28 cellular contexts compared by ENCODE assay signal in the genomic region with DNA sequence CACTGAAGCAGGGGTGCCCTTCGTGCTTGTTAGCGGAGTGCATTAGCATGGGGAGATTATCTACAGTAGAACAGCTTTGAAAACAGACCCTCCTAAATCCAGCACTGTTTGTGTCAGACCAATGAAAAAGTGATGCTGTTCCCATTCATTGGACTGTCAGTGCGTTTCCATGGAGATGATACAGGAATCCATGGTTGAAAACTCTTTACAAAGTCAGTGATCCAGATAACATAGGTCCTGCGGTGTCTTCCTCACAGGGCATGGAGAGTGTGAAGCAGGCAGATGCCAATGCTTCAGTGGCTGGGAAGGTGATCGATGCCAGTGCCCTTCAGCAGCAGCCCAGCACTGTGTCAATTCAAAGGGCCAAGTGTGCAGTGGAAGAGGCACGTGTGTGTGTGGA.
DNase-seq lines count a peak whose midpoint lies in the region; ATAC-seq, FAIRE-seq and TF ChIP-seq lines count a peak whose summit lies in the region.
"Had no signal": no experiment of that assay in that cellular context is flagged by ENCODE, and none has a peak within 500 bp of the region (broad histone marks: within the 10 kb centered on the region; RNA-seq: fewer than 3 reads in every experiment).

No MANE protein-coding gene starts in this region.

- H3K4me3 ChIP-seq in K562 (no peak overlapping the region), trophoblast cell (ENCODE audit: low read depth, low read length) (no peak overlapping the region)
- H3K4me3 ChIP-seq: GM12878, GM23248, SJSA1 had no signal

- H3K9ac ChIP-seq in K562 (ENCODE audit: insufficient read depth in 1 of 2, low read depth in 2 of 2, low read length in 2 of 2) (no peak overlapping the region), trophoblast cell (ENCODE audit: low read length) (peak overlapping the region; percentile 27)
- H3K9ac ChIP-seq: GM23248, KMS-11 had no signal

- FAIRE-seq in K562 (lab: Jason Lieb, UNC), result peak; percentile 40
- FAIRE-seq: G401.6, GM12878 had no signal

- H3K4me3 Mint-ChIP-seq in glutamatergic neuron (ENCODE audit: unreplicated experiment), result no peak overlapping the region
- no peak overlapping the region for H3K4me3 Mint-ChIP-seq in activated CD4-positive, alpha-beta memory T cell treated with anti-CD3 and anti-CD28 coated beads, Interleukin-2, amount 10 ng/mL, durations not matched to agents 7 days and 5 days
- H3K4me3 Mint-ChIP-seq: CD4-positive, CD25-positive, alpha-beta regulatory T cell had no signal

- TF ChIP-seq POLR2A in K562 (conservative IDR thresholded peaks at IDR 0.05), result no peak

- H4K8ac ChIP-seq in trophoblast cell (ENCODE audit: low read depth, low read length), result no peak overlapping the region

- no peaks in the 10 kb centered on the region for H3K79me1 ChIP-seq in trophoblast cell (ENCODE audit: low read length)

- H3K27me3 ChIP-seq in K562 (ENCODE audit: control insufficient read depth in 2 of 2, insufficient read depth in 2 of 2, low read length in 2 of 2) (no peaks in the 10 kb centered on the region), trophoblast cell (ENCODE audit: insufficient read depth, low read length) (no peaks in the 10 kb centered on the region)
- H3K27me3 ChIP-seq: SJSA1 had no signal

- H3K4ac ChIP-seq in trophoblast cell (ENCODE audit: low read depth, low read length), result no peak overlapping the region

- ATAC-seq in K562 (no peak), HG02588 (IDR thresholded peaks at IDR 0.05; ENCODE audit: unreplicated experiment) (no peak)
- ATAC-seq: GM12878 had no signal

- H3K4me2 ChIP-seq in K562 (ENCODE audit: insufficient read depth, low read length) (no peak overlapping the region), trophoblast cell (ENCODE audit: low read length) (no peak overlapping the region)
- H3K4me2 ChIP-seq: KMS-11 had no signal

- TF ChIP-seq CTCF in K562 (IDR thresholded peaks at IDR 0.05 in 2 of 3, conservative IDR thresholded peaks at IDR 0.05 in 1 of 3; ENCODE audit: insufficient read depth in 2 of 3, low read depth in 1 of 3, low read length in 3 of 3) (no peak), glutamatergic neuron (IDR thresholded peaks at IDR 0.05; ENCODE audit: partially characterized antibody, unreplicated experiment) (no peak)

- H3K27ac ChIP-seq in K562 (ENCODE audit: extremely low read depth, low read depth, low read length) (no peak overlapping the region), trophoblast cell (ENCODE audit: low read depth, low read length) (no peak overlapping the region)
- H3K27ac ChIP-seq: GM23248, KMS-11, SJSA1 had no signal

- H3K27me3 Mint-ChIP-seq in glutamatergic neuron (ENCODE audit: unreplicated experiment), result peaks cover 3% of the 10 kb centered on the region
- H3K27me3 Mint-ChIP-seq in activated CD4-positive, alpha-beta memory T cell treated with anti-CD3 and anti-CD28 coated beads, Interleukin-2, amount 10 ng/mL, durations not matched to agents 7 days and 5 days, result no peaks in the 10 kb centered on the region
- H3K27me3 Mint-ChIP-seq: CD4-positive, CD25-positive, alpha-beta regulatory T cell had no signal

- no peak for TF ChIP-seq EP300 in K562 (IDR thresholded peaks at IDR 0.05; ENCODE audit: low read length)

- H2BK5ac ChIP-seq in trophoblast cell (ENCODE audit: low read depth, low read length, poor library complexity), result no peak overlapping the region

- no peak overlapping the region for H2BK120ac ChIP-seq in trophoblast cell (ENCODE audit: insufficient read depth, low read length, poor library complexity)

- no peaks in the 10 kb centered on the region for H3K36me3 Mint-ChIP-seq in glutamatergic neuron (ENCODE audit: unreplicated experiment)
- no peaks in the 10 kb centered on the region for H3K36me3 Mint-ChIP-seq in activated CD4-positive, alpha-beta memory T cell treated with anti-CD3 and anti-CD28 coated beads, Interleukin-2, amount 10 ng/mL, durations not matched to agents 7 days and 5 days (ENCODE audit: low read depth)
- H3K36me3 Mint-ChIP-seq: CD4-positive, CD25-positive, alpha-beta regulatory T cell had no signal

- H2BK12ac ChIP-seq in trophoblast cell (ENCODE audit: low read length), result no peak overlapping the region

- CTCF ChIA-PET in K562 (lab: Yijun Ruan, JAX; ENCODE audit: low intra/inter-chr PET ratio), result no interaction called here
- CTCF ChIA-PET in activated CD4-positive, alpha-beta memory T cell treated with anti-CD3 and anti-CD28 coated beads, Interleukin-2, amount 10 ng/mL, durations not matched to agents 7 days and 5 days (lab: Charles Lee), result no interaction called here

- H3K18ac ChIP-seq in trophoblast cell (ENCODE audit: low read length), result no peak overlapping the region

- peaks cover 4% of the 10 kb centered on the region for H3K9me3 Mint-ChIP-seq in glutamatergic neuron (ENCODE audit: unreplicated experiment)
- no peaks in the 10 kb centered on the region for H3K9me3 Mint-ChIP-seq in activated CD4-positive, alpha-beta memory T cell treated with anti-CD3 and anti-CD28 coated beads, Interleukin-2, amount 10 ng/mL, durations not matched to agents 7 days and 5 days

- H3K79me2 ChIP-seq in K562 (ENCODE audit: control insufficient read depth, insufficient read depth, low read length) (no peaks in the 10 kb centered on the region), trophoblast cell (ENCODE audit: control insufficient read depth, insufficient read depth, low read length, poor library complexity) (no peaks in the 10 kb centered on the region)

- H3K36me3 ChIP-seq in K562 (ENCODE audit: control insufficient read depth, insufficient read depth, low read length) (no peaks in the 10 kb centered on the region), trophoblast cell (ENCODE audit: control insufficient read depth in 1 of 2, insufficient read depth in 2 of 2, low read length in 2 of 2) (no peaks in the 10 kb centered on the region)
- H3K36me3 ChIP-seq: SJSA1 had no signal

- peak; percentile 11 to 56 for DNase-seq in NCI-H524 (lab: John Stamatoyannopoulos, UW)
- DNase-seq in NCI-H524 treated with DMSO at 0.1 percent for 48 hours (lab: John Stamatoyannopoulos, UW), result no peak
- DNase-seq in K562 (ENCODE audit: extremely low read depth in 1 of 4, low spot score in 3 of 4), result no peak
- DNase-seq in glutamatergic neuron, result peak; percentile 12
- DNase-seq in trophoblast cell, result no peak
- DNase-seq in activated CD4-positive, alpha-beta memory T cell treated with anti-CD3 and anti-CD28 coated beads, Interleukin-2, amount 10 ng/mL, durations not matched to agents 7 days and 5 days, result no peak
- DNase-seq in inferior parietal cortex (ENCODE audit: extremely low spot score), result no peak
- DNase-seq: 8988T; ACHN; CD4-positive, CD25-positive, alpha-beta regulatory T cell; GM23248; H7; IMR-90; MM.1S; NCI-H1417; NCI-H1694; NCI-H2029 treated with DMSO at 0.1 percent for 48 hours; NCI-H2171 treated with DMSO at 0.1 percent for 48 hours; NCI-H345; NCI-H510A treated with DMSO at 0.1 percent for 48 hours; NCI-H774; Right ventricle myocardium superior; RPMI8226 had no signal

- no peak overlapping the region for H4K12ac ChIP-seq in trophoblast cell (ENCODE audit: low read depth, low read length)

- no TSS peak for BruUV-seq in K562 (replicated peaks; lab: Mats Ljungman, UMichigan)

- no peak overlapping the region for H3K14ac ChIP-seq in trophoblast cell (ENCODE audit: low read length)

- TF ChIP-seq RAD21 in K562 (CRISPR knock-in tag; conservative IDR thresholded peaks at IDR 0.05 in 1 of 2, IDR thresholded peaks at IDR 0.05 in 1 of 2), result no peak

- no peak overlapping the region for H3K23ac ChIP-seq in trophoblast cell (ENCODE audit: low read length)

- no peak overlapping the region for H4K91ac ChIP-seq in trophoblast cell (ENCODE audit: low read depth, low read length)

- peak overlapping the region; percentile 95 for H3K27ac Mint-ChIP-seq in glutamatergic neuron (ENCODE audit: unreplicated experiment)
- no peak overlapping the region for H3K27ac Mint-ChIP-seq in activated CD4-positive, alpha-beta memory T cell treated with anti-CD3 and anti-CD28 coated beads, Interleukin-2, amount 10 ng/mL, durations not matched to agents 7 days and 5 days
- H3K27ac Mint-ChIP-seq: CD4-positive, CD25-positive, alpha-beta regulatory T cell had no signal

- H3K9me3 ChIP-seq in K562 (replicated peaks; ENCODE audit: control insufficient read depth, insufficient read depth, low read depth, low read length), result no peaks in the 10 kb centered on the region
- H3K9me3 ChIP-seq in trophoblast cell (ENCODE audit: insufficient read depth, low read depth, low read length), result no peaks in the 10 kb centered on the region
- H3K9me3 ChIP-seq: SJSA1 had no signal

- peaks cover 26% of the 10 kb centered on the region for H3K4me1 Mint-ChIP-seq in glutamatergic neuron (ENCODE audit: low read depth, unreplicated experiment)
- no peaks in the 10 kb centered on the region for H3K4me1 Mint-ChIP-seq in activated CD4-positive, alpha-beta memory T cell treated with anti-CD3 and anti-CD28 coated beads, Interleukin-2, amount 10 ng/mL, durations not matched to agents 7 days and 5 days
- H3K4me1 Mint-ChIP-seq: CD4-positive, CD25-positive, alpha-beta regulatory T cell had no signal

- in situ Hi-C loops in K562 (cut with MboI), result no loop called here

- no peak overlapping the region for H2AK5ac ChIP-seq in trophoblast cell (ENCODE audit: low read length)

- WGBS in K562 (ENCODE audit: insufficient coverage, low coverage, missing lambda C conversion rate), result 3% methylated on average over 6 of the region's 6 CpGs
- no CpG with 5 or more reads among the region's 6 CpGs for WGBS in trophoblast cell (ENCODE audit: extremely low coverage, insufficient coverage, insufficient read length)

- POLR2A ChIA-PET in K562 (lab: Yijun Ruan, JAX), result interaction anchor here (1.0 kb wide), 1 partner anchor 87 kb away, joined by 3 read pairs; no protein-coding TSS in a partner anchor
- POLR2A ChIA-PET in activated CD4-positive, alpha-beta memory T cell treated with anti-CD3 and anti-CD28 coated beads, Interleukin-2, amount 10 ng/mL, durations not matched to agents 7 days and 5 days (lab: Charles Lee), result no interaction called here

- H3K4me1 ChIP-seq in K562 (replicated peaks in 1 of 2; ENCODE audit: control insufficient read depth in 2 of 2, insufficient read depth in 2 of 2, low read length in 2 of 2), result no peaks in the 10 kb centered on the region
- H3K4me1 ChIP-seq in trophoblast cell (ENCODE audit: control insufficient read depth in 1 of 2, insufficient read depth in 2 of 2, low read length in 2 of 2), result peaks cover 0 to 7% of the 10 kb centered on the region in 2 experiments

- no peak overlapping the region for H2AFZ ChIP-seq in K562 (ENCODE audit: low read depth, low read length)
- H2AFZ ChIP-seq in trophoblast cell (ENCODE audit: insufficient read depth, low read length, poor library complexity), result no peak overlapping the region
- H2AFZ ChIP-seq: GM23248 had no signal

- intact Hi-C loops in K562 (cut with micrococcal nuclease), result no loop called here

- H3K9me1 ChIP-seq in K562 (ENCODE audit: control insufficient read depth, insufficient read depth, low read length), result no peaks in the 10 kb centered on the region

- H4K20me1 ChIP-seq in K562 (replicated peaks; ENCODE audit: control insufficient read depth, insufficient read depth, low read length), result no peaks in the 10 kb centered on the region

Comparison
In these comparisons a context has a peak if more than half of its experiments do, and no peak if none do; other contexts are left out.
1. DNase-seq: peak in NCI-H524 (2 of 2) and glutamatergic neuron (single experiment); none in NCI-H524 treated with DMSO at 0.1 percent for 48 hours (single experiment), K562 (0 of 4), trophoblast cell (0 of 2), activated CD4-positive, alpha-beta memory T cell treated with anti-CD3 and anti-CD28 coated beads, Interleukin-2, amount 10 ng/mL, durations not matched to agents 7 days and 5 days (single experiment) and inferior parietal cortex (single experiment).